Comparison of ENCODE assay signal across 6 cellular contexts in the genomic region with DNA sequence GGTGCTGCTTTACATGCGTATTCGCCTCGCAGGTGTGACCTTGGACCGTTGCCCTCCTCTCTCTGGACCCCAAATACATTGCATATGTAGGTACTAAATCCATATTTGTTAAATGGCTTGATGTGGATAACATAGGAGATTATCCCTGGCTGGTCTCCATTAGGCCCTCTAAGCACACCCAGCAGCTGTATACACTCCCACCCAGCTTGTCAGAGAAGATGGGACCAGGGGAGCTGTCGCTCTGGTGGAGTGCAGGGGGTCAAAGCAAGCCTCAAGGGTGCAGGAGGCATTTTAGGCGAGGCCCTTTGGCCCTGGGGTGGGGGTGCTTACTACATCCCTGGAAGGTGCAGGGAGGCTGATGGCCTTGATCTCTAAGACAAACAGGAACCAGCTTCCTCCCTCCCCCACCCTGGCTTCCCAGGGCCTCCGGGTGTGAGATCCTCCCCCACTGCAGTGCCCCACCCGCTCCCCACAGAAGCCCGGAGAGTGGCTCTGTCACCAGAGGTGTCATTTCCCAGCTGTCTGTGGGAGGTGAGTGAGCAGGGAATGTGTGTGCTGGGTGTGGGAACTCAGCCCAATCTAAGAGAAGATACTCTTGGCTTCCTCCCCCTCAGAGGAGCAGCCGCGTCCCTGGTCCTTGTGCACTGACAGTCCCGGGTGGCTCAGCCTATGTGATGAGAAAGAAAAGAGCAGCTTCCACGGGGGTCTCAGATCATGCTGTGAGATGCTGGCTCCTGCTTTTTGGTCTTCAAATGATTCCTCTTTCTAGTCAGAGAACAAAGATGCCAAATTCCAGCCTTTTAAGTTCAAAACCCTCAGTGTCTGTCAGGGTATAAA. TPM values are rescaled to one million over a fixed set of nuclear protein-coding genes. Genes with fewer than 3 reads are reported as not detected.
DNase-seq lines count a peak whose midpoint lies in the region; ATAC-seq lines count a peak whose summit lies in the region.

No MANE protein-coding gene starts in this region.

- CTCF ChIA-PET in activated CD4-positive, alpha-beta T cell treated with anti-CD3 and anti-CD28 coated beads for 36 hours (lab: Charles Lee), result interaction anchor here (0.5 to 1.8 kb wide), 5 partner anchors 9 to 477 kb away, joined by 3 to 11 read pairs (median 4); a partner anchor contains a TSS

- H3K27ac Mint-ChIP-seq in activated CD4-positive, alpha-beta T cell treated with anti-CD3 and anti-CD28 coated beads for 36 hours, result peak overlapping the region; percentile 96
- H3K27ac Mint-ChIP-seq in activated T-helper 17 cell treated with anti-CD3 and anti-CD28 coated beads, Interleukin-2, amount 50 U/mL, for 72 hours, result peak overlapping the region; percentile 90
- H3K27ac Mint-ChIP-seq in immature natural killer cell, result peak overlapping the region in 5 of 6 donors; percentile 97 to 99 (median 98)

- no peaks in the 10 kb centered on the region for H3K27me3 Mint-ChIP-seq in activated CD4-positive, alpha-beta T cell treated with anti-CD3 and anti-CD28 coated beads for 36 hours
- no peaks in the 10 kb centered on the region for H3K27me3 Mint-ChIP-seq in activated T-helper 17 cell treated with anti-CD3 and anti-CD28 coated beads, Interleukin-2, amount 50 U/mL, for 72 hours
- peaks cover 11 to 33% (median 17%) of the 10 kb centered on the region in 3 donors for H3K27me3 Mint-ChIP-seq in immature natural killer cell (ENCODE audit: low read depth in 3 of 3)

- POLR2A ChIA-PET in activated CD4-positive, alpha-beta T cell treated with anti-CD3 and anti-CD28 coated beads for 36 hours (lab: Charles Lee), result interaction anchor here (0.7 to 2.5 kb wide), 5 partner anchors 9 to 1313 kb away, joined by 3 to 99 read pairs (median 5); a partner anchor contains a TSS

- peaks cover 26% of the 10 kb centered on the region for H3K36me3 Mint-ChIP-seq in activated CD4-positive, alpha-beta T cell treated with anti-CD3 and anti-CD28 coated beads for 36 hours (ENCODE audit: low read depth)
- H3K36me3 Mint-ChIP-seq in activated T-helper 17 cell treated with anti-CD3 and anti-CD28 coated beads, Interleukin-2, amount 50 U/mL, for 72 hours (ENCODE audit: low read depth), result peaks cover 38% of the 10 kb centered on the region
- H3K36me3 Mint-ChIP-seq in immature natural killer cell, result peaks cover 0 to 9% (median 3%) of the 10 kb centered on the region in 3 donors

- ATAC-seq in activated CD4-positive, alpha-beta T cell treated with anti-CD3 and anti-CD28 coated beads for 36 hours, result peak; percentile 73
- peak; percentile 87 for ATAC-seq in activated T-helper 17 cell treated with anti-CD3 and anti-CD28 coated beads, Interleukin-2, amount 50 U/mL, for 72 hours (replicated peaks)

- H3K9me3 Mint-ChIP-seq in activated CD4-positive, alpha-beta T cell treated with anti-CD3 and anti-CD28 coated beads for 36 hours (ENCODE audit: low read depth), result no peaks in the 10 kb centered on the region
- H3K9me3 Mint-ChIP-seq in activated T-helper 17 cell treated with anti-CD3 and anti-CD28 coated beads, Interleukin-2, amount 50 U/mL, for 72 hours, result no peaks in the 10 kb centered on the region
- H3K9me3 Mint-ChIP-seq in immature natural killer cell, result no peaks in the 10 kb centered on the region

- intact Hi-C loops in activated CD4-positive, alpha-beta T cell treated with anti-CD3 and anti-CD28 coated beads for 36 hours (cut with DNase I, micrococcal nuclease), result loop anchor here (1.0 kb wide), 1 partner anchor 9 kb away; no protein-coding TSS in a partner anchor

- H3K4me3 Mint-ChIP-seq in activated CD4-positive, alpha-beta T cell treated with anti-CD3 and anti-CD28 coated beads for 36 hours, result peak overlapping the region; percentile 85
- H3K4me3 Mint-ChIP-seq in activated T-helper 17 cell treated with anti-CD3 and anti-CD28 coated beads, Interleukin-2, amount 50 U/mL, for 72 hours, result peak overlapping the region; percentile 84
- H3K4me3 Mint-ChIP-seq in immature natural killer cell, result peak overlapping the region; percentile 80 to 93 (median 86)

- DNase-seq in activated CD4-positive, alpha-beta T cell treated with anti-CD3 and anti-CD28 coated beads for 36 hours, result peak; percentile 91
- no peak for DNase-seq in activated CD4-positive, alpha-beta T cell treated with anti-CD3 and anti-CD28 coated beads for 1 hour
- peak; percentile 80 to 81 (median 80) for DNase-seq in immature natural killer cell
- DNase-seq in stimulated activated naive CD4-positive, alpha-beta T cell treated with Interleukin-2 at 50 U/mL for 16 hours (lab: John Stamatoyannopoulos, UW), result peak; percentile 68
- no peak for DNase-seq in NCI-H2196 treated with DMSO at 0.1 percent for 48 hours (lab: John Stamatoyannopoulos, UW; ENCODE audit: unreplicated experiment)

- H3K4me1 Mint-ChIP-seq in activated CD4-positive, alpha-beta T cell treated with anti-CD3 and anti-CD28 coated beads for 36 hours, result peaks cover 49% of the 10 kb centered on the region
- peaks cover 25% of the 10 kb centered on the region for H3K4me1 Mint-ChIP-seq in activated T-helper 17 cell treated with anti-CD3 and anti-CD28 coated beads, Interleukin-2, amount 50 U/mL, for 72 hours
- H3K4me1 Mint-ChIP-seq in immature natural killer cell, result peaks cover 45 to 54% of the 10 kb centered on the region in 2 donors

RNA-seq across cellular contexts. Expression of a gene that starts 1.4 kb away (rescaled TPM):
- total RNA-seq in activated CD4-positive, alpha-beta T cell treated with anti-CD3 and anti-CD28 coated beads for 36 hours, result 10 to 100 TPM; 26.7 to 27.8 TPM
- 10 to 100 TPM; 41.7 to 66.2 TPM for total RNA-seq in activated T-helper 17 cell treated with anti-CD3 and anti-CD28 coated beads, Interleukin-2, amount 50 U/mL, for 72 hours
- polyA plus RNA-seq in immature natural killer cell, result 10 to 100 TPM; 33.6 to 93.6 (median 39.5) TPM

RNA-seq across cellular contexts. Expression of a gene that starts 12.0 kb away (rescaled TPM):
- 10 to 100 TPM; 24.0 to 34.4 TPM for total RNA-seq in activated CD4-positive, alpha-beta T cell treated with anti-CD3 and anti-CD28 coated beads for 36 hours
- 10 to 100 TPM; 43.3 to 45.3 TPM for total RNA-seq in activated T-helper 17 cell treated with anti-CD3 and anti-CD28 coated beads, Interleukin-2, amount 50 U/mL, for 72 hours
- 10 to 100 TPM; 53.3 to 69.3 (median 64.0) TPM for polyA plus RNA-seq in immature natural killer cell

RNA-seq across cellular contexts. Expression of a gene that starts 12.0 kb away (rescaled TPM):
- 10 to 100 TPM; 46.5 to 55.9 TPM for total RNA-seq in activated CD4-positive, alpha-beta T cell treated with anti-CD3 and anti-CD28 coated beads for 36 hours
- total RNA-seq in activated T-helper 17 cell treated with anti-CD3 and anti-CD28 coated beads, Interleukin-2, amount 50 U/mL, for 72 hours, result 100 to 1,000 TPM in 1 of 2 donors, 10 to 100 TPM in 1; 52.0 to 269 TPM
- polyA plus RNA-seq in immature natural killer cell, result 1 to 10 TPM; 3.5 to 8.5 (median 4.5) TPM

RNA-seq across cellular contexts. Expression of a gene that starts 25.8 kb away (rescaled TPM):
- 1 to 10 TPM; 3.9 to 4.5 TPM for total RNA-seq in activated CD4-positive, alpha-beta T cell treated with anti-CD3 and anti-CD28 coated beads for 36 hours
- total RNA-seq in activated T-helper 17 cell treated with anti-CD3 and anti-CD28 coated beads, Interleukin-2, amount 50 U/mL, for 72 hours, result 1 to 10 TPM; 4.7 to 7.0 TPM
- 10 to 100 TPM; 24.0 to 38.8 (median 27.5) TPM for polyA plus RNA-seq in immature natural killer cell

RNA-seq across cellular contexts. Expression of a gene that starts 40.3 kb away (rescaled TPM):
- total RNA-seq in activated CD4-positive, alpha-beta T cell treated with anti-CD3 and anti-CD28 coated beads for 36 hours, result 1 to 10 TPM; 2.4 to 3.2 TPM
- total RNA-seq in activated T-helper 17 cell treated with anti-CD3 and anti-CD28 coated beads, Interleukin-2, amount 50 U/mL, for 72 hours, result 10 to 100 TPM in 1 of 2 donors, 1 to 10 TPM in 1; 2.9 to 10.0 TPM
- polyA plus RNA-seq in immature natural killer cell, result not detected

Comparison
In these comparisons a context has a peak if more than half of its experiments do, and no peak if none do; other contexts are left out.
1. DNase-seq: peak in activated CD4-positive, alpha-beta T cell treated with anti-CD3 and anti-CD28 coated beads for 36 hours (single experiment), immature natural killer cell (3 of 3) and stimulated activated naive CD4-positive, alpha-beta T cell treated with Interleukin-2 at 50 U/mL for 16 hours (single experiment); none in activated CD4-positive, alpha-beta T cell treated with anti-CD3 and anti-CD28 coated beads for 1 hour (single experiment) and NCI-H2196 treated with DMSO at 0.1 percent for 48 hours (single experiment).
2. Peak in every context shown above with its lines, with median percentiles within 50 percentile points of each other: H3K27ac Mint-ChIP-seq and H3K4me3 Mint-ChIP-seq.